Comparison of ENCODE assay signal across 2 cellular contexts in the genomic region with DNA sequence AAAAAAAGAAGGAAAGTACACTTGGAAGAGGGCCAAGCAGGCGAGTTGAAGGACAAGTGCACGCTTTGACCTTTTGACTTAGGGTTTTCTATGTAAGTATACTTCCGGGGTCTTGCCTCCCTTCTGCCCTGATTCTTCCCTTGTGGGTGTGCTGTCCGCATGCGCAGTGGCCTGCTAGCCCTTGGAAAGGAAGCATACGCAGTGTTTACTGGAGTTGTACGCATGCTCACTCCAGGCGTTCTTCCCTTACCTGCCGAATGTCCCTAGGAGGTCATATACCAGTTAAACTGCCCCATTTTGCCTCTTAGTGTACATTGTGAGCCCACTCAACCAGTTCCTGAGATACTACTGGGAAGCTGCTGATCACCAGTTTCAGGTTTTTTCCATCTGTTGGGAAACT.
TF ChIP-seq lines count a peak whose summit lies in the region.

No MANE protein-coding gene starts in this region.

TF ChIP-seq in IMR-90, 13 proteins besides CTCF, POLR2A, EP300 and RAD21:
- TF ChIP-seq NFE2L2 (IDR thresholded peaks at IDR 0.05; ENCODE audit: low read depth, low read length) (no peak), RCOR1 (IDR thresholded peaks at IDR 0.05; ENCODE audit: insufficient replicate concordance, low read length) (no peak), CEBPB (IDR thresholded peaks at IDR 0.05; ENCODE audit: low read depth, low read length) (no peak), CHD1 (IDR thresholded peaks at IDR 0.05; ENCODE audit: low read depth, low read length) (no peak), BHLHE40 (IDR thresholded peaks at IDR 0.05; ENCODE audit: low read depth, low read length) (no peak), MAZ (IDR thresholded peaks at IDR 0.05; ENCODE audit: borderline replicate concordance, low read depth, low read length) (no peak)
- TF ChIP-seq, protein P1, sequence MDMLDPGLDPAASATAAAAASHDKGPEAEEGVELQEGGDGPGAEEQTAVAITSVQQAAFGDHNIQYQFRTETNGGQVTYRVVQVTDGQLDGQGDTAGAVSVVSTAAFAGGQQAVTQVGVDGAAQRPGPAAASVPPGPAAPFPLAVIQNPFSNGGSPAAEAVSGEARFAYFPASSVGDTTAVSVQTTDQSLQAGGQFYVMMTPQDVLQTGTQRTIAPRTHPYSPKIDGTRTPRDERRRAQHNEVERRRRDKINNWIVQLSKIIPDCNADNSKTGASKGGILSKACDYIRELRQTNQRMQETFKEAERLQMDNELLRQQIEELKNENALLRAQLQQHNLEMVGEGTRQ (IDR thresholded peaks at IDR 0.05; ENCODE audit: low read depth, low read length) = no peak
TF ChIP-seq in IMR-90: peak in this region for 0.

TF ChIP-seq in H1, 55 proteins besides CTCF, POLR2A, EP300 and RAD21:
- TF ChIP-seq EZH2 (IDR thresholded peaks at IDR 0.05; ENCODE audit: low read depth, low read length, severe bottlenecking) = no peak
- no peak for TF ChIP-seq KDM5A (IDR thresholded peaks at IDR 0.05; ENCODE audit: low read length)
- TF ChIP-seq SP2 (IDR thresholded peaks at IDR 0.05; ENCODE audit: low read length) = no peak
- TF ChIP-seq CEBPB (IDR thresholded peaks at IDR 0.05; ENCODE audit: low read depth, low read length) = no peak
- TF ChIP-seq BACH1 (IDR thresholded peaks at IDR 0.05; ENCODE audit: low read length) = no peak
- TF ChIP-seq, protein P1 (IDR thresholded peaks at IDR 0.05; ENCODE audit: low read length) = no peak
- no peak for TF ChIP-seq BRCA1 (IDR thresholded peaks at IDR 0.05; ENCODE audit: low read depth, low read length)
- no peak for TF ChIP-seq GABPA (IDR thresholded peaks at IDR 0.05; ENCODE audit: borderline replicate concordance, insufficient read depth, low read length)
- no peak for TF ChIP-seq CBX5 (IDR thresholded peaks at IDR 0.05; ENCODE audit: low read depth, low read length)
